In genomic region chr17:57782051-57782490, GRCh38 we compare ENCODE assay signal across 1 cellular context.
TF ChIP-seq lines count a peak whose summit lies in the region.

No MANE protein-coding gene starts in this region.

TF ChIP-seq in GM23338, 12 proteins besides CTCF, POLR2A, EP300 and RAD21 (continued from another document):
- no peak for TF ChIP-seq ZNF462 (CRISPR knock-in tag; IDR thresholded peaks at IDR 0.05)
- TF ChIP-seq STAT1 (IDR thresholded peaks at IDR 0.05; ENCODE audit: unreplicated experiment): no peak
TF ChIP-seq in GM23338: peak in this region for 0.
